19 cellular contexts compared by ENCODE assay signal in the genomic region with DNA sequence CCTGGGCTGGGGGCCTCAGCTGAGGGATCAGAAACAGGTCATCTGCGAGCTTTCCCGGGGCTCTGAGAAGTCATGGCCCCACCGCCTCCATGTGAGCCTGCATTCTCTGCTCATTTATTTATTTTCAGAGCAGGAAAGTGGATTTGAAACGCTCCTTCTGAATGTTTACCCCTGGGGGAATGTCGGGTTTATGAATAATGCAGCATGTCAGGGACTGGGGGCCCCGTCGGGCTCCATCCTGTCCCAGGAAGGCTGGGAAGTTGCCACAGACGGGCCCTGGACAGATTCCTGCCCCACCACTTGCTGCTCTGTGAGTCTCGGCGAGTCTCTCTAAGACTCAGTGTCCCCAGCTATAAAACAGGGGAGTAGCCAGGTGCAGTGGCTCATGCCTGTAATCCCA. TPM values are rescaled to one million over a fixed set of nuclear protein-coding genes. Genes with fewer than 3 reads are reported as not detected.
DNase-seq lines count a peak whose midpoint lies in the region; ATAC-seq, FAIRE-seq and TF ChIP-seq lines count a peak whose summit lies in the region.
"Had no signal": no experiment of that assay in that cellular context is flagged by ENCODE, and none has a peak within 500 bp of the region (broad histone marks: within the 10 kb centered on the region; RNA-seq: fewer than 3 reads in every experiment).

No MANE protein-coding gene starts in this region.

- intact Hi-C loops in Right ventricle myocardium superior (cut with DNase I): no loop called here

- no peak overlapping the region for H3K4me3 ChIP-seq in keratinocyte (ENCODE audit: control insufficient read depth in 2 of 3, extremely low read depth in 1 of 3, insufficient read depth in 2 of 3, low read depth in 1 of 3, low read length in 3 of 3)
- H3K4me3 ChIP-seq in osteoblast (ENCODE audit: insufficient read depth, low read length): no peak overlapping the region
- H3K4me3 ChIP-seq: GM23248 had no signal

- H2AFZ ChIP-seq in keratinocyte (ENCODE audit: control insufficient read depth, low read length) (peak overlapping the region; percentile 3), osteoblast (ENCODE audit: low read length) (no peak overlapping the region)
- H2AFZ ChIP-seq: GM23248 had no signal

- ATAC-seq in Right ventricle myocardium superior (ENCODE audit: poor library complexity) (no peak), GM18870 (IDR thresholded peaks at IDR 0.05; ENCODE audit: unreplicated experiment) (no peak)

- H3K4me2 ChIP-seq in keratinocyte (ENCODE audit: control insufficient read depth, extremely low read depth, insufficient read depth, low read depth, low read length) (no peak overlapping the region), osteoblast (ENCODE audit: insufficient read depth, low read length) (no peak overlapping the region)

- TF ChIP-seq CTCF in keratinocyte (optimal IDR thresholded peaks at IDR 0.05 in 1 of 3, IDR thresholded peaks at IDR 0.05 in 1 of 3, conservative IDR thresholded peaks at IDR 0.05 in 1 of 3; ENCODE audit: extremely low read depth in 1 of 3, insufficient read depth in 2 of 3, low read length in 3 of 3): no peak
- no peak for TF ChIP-seq CTCF in osteoblast (IDR thresholded peaks at IDR 0.05; ENCODE audit: extremely low read depth, low read depth, low read length)

- dilution Hi-C loops in keratinocyte (cut with MboI; ENCODE audit: extremely low pct_ligation_motif_present, low sequenced_read_pairs): no loop called here

- H3K79me2 ChIP-seq in keratinocyte (ENCODE audit: control insufficient read depth, insufficient read depth, low read length) (no peaks in the 10 kb centered on the region), osteoblast (ENCODE audit: insufficient read depth, low read length) (no peaks in the 10 kb centered on the region)

- H3K36me3 ChIP-seq in keratinocyte (ENCODE audit: control insufficient read depth in 2 of 2, extremely low read depth in 1 of 2, insufficient read depth in 2 of 2, low read length in 2 of 2) (no peaks in the 10 kb centered on the region), osteoblast (ENCODE audit: insufficient read depth, low read length) (no peaks in the 10 kb centered on the region)

- no peak overlapping the region for H3K9ac ChIP-seq in keratinocyte (ENCODE audit: control insufficient read depth, extremely low read depth, insufficient read depth, low read length)
- H3K9ac ChIP-seq: GM23248 had no signal

- H3K4me1 ChIP-seq in keratinocyte (ENCODE audit: control insufficient read depth, extremely low read depth, insufficient read depth, low read length) (no peaks in the 10 kb centered on the region), osteoblast (ENCODE audit: insufficient read depth, low read length) (no peaks in the 10 kb centered on the region)

- H3K27me3 ChIP-seq in keratinocyte (ENCODE audit: control insufficient read depth, extremely low read depth, insufficient read depth, low read length) (no peaks in the 10 kb centered on the region), osteoblast (ENCODE audit: insufficient read depth, low read length) (no peaks in the 10 kb centered on the region)

- peak; percentile 44 for DNase-seq in EL
- DNase-seq in RPMI7951 (ENCODE audit: low read depth): peak; percentile 71
- DNase-seq in keratinocyte (ENCODE audit: low read depth, low spot score): no peak
- peak; percentile 37 for DNase-seq in osteoblast (ENCODE audit: insufficient read length, low spot score, missing footprints)
- no peak for DNase-seq in Right ventricle myocardium superior
- no peak for DNase-seq in KG1 (lab: John Stamatoyannopoulos, UW)
- DNase-seq: AML-193; Calu3; CD4-positive, alpha-beta T cell; GDM1; GM23248; MV-4-11; NCI-H1417 treated with DMSO at 0.1 percent for 48 hours; NCI-H2029; NCI-H510A treated with DMSO at 0.1 percent for 48 hours; RPMI8226 had no signal

- H4K20me1 ChIP-seq in keratinocyte (ENCODE audit: control insufficient read depth, extremely low read depth, insufficient read depth, low read length): no peaks in the 10 kb centered on the region
- no peaks in the 10 kb centered on the region for H4K20me1 ChIP-seq in osteoblast (ENCODE audit: insufficient read depth, low read length)

- H3K9me3 ChIP-seq in keratinocyte (ENCODE audit: control insufficient read depth, low read depth, low read length): no peaks in the 10 kb centered on the region
- H3K9me3 ChIP-seq in osteoblast (ENCODE audit: low read depth, low read length): no peaks in the 10 kb centered on the region

- H3K9me1 ChIP-seq in keratinocyte (ENCODE audit: control insufficient read depth, extremely low read depth, insufficient read depth, low read length): no peaks in the 10 kb centered on the region

- H3K27ac ChIP-seq in keratinocyte (ENCODE audit: control insufficient read depth, insufficient read depth, low read length) (no peak overlapping the region), osteoblast (ENCODE audit: low read depth, low read length) (no peak overlapping the region)
- H3K27ac ChIP-seq: GM23248 had no signal

- FAIRE-seq in keratinocyte (lab: Jason Lieb, UNC): no peak
- FAIRE-seq: GM12892 had no signal

RNA-seq across cellular contexts. Expression of a gene that starts 11.9 kb away (rescaled TPM):
- total RNA-seq in RPMI7951 (2014; rRNA removed; shearing (Covaris generic)): 4.8 and 6.4 TPM in 2 replicates
- 17.4 to 24.7 TPM (median 19.4 TPM) in 3 replicates for polyA plus RNA-seq in keratinocyte
- 15.9 TPM for polyA plus RNA-seq in keratinocyte (2011; ENCODE audit: low read depth)
- polyA plus RNA-seq in keratinocyte (2011; cell fraction: cytosol; rRNA removed): 16.3 and 18.8 TPM in 2 replicates
- polyA plus RNA-seq in keratinocyte (2011; cell fraction: nucleus; rRNA removed): 39.1 and 49.9 TPM in 2 replicates
- 24.8 and 58.6 TPM in 2 replicates for polyA plus RNA-seq in keratinocyte (2012; ENCODE audit: low replicate concordance)
- 10.3 to 28.8 TPM (median 15.3 TPM) in 3 replicates for polyA minus RNA-seq in keratinocyte
- polyA minus RNA-seq in keratinocyte (2011; cell fraction: cytosol; rRNA and poly(A)+ RNA removed): 22.8 TPM
- polyA minus RNA-seq in keratinocyte (2011; cell fraction: nucleus; rRNA and poly(A)+ RNA removed): 20.5 and 28.0 TPM in 2 replicates
- total RNA-seq in osteoblast: 15.9 and 18.6 TPM in 2 replicates
- 21.7 TPM for total RNA-seq in Right ventricle myocardium superior
- polyA plus RNA-seq: IgD-negative memory B cell had no signal

Comparison
In these comparisons a context has a peak if more than half of its experiments do, and no peak if none do; other contexts are left out.
1. DNase-seq: peak in EL (single experiment), RPMI7951 (single experiment) and osteoblast (single experiment); none in keratinocyte (single experiment), Right ventricle myocardium superior (single experiment) and KG1 (single experiment).